Comparison of ENCODE assay signal across 33 cellular contexts in genomic region chr13:66811445-66811844, GRCh38.
"Had no signal": no experiment of that assay in that cellular context is flagged by ENCODE, and none has a peak within 500 bp of the region (broad histone marks: within the 10 kb centered on the region; RNA-seq: fewer than 3 reads in every experiment).

No MANE protein-coding gene starts in this region.

- ATAC-seq: activated CD8-positive, alpha-beta T cell treated with anti-CD3 and anti-CD28 coated beads for 36 hours; activated naive CD4-positive, alpha-beta T cell treated with anti-CD3 and anti-CD28 coated beads, Interleukin-2, amount 50 U/mL, for 72 hours; activated T-cell treated with anti-CD3 and anti-CD28 coated beads, Interleukin-2, amount 50 U/mL, for 4 hours; activated T-cell treated with anti-CD3 and anti-CD28 coated beads, Interleukin-2, amount 50 U/mL, for 72 hours; activated T-helper 17 cell treated with anti-CD3 and anti-CD28 coated beads, Interleukin-2, amount 50 U/mL, for 72 hours; body of pancreas had no signal

- DNase-seq: activated B cell treated with CpG ODN at 0.5 μM for 24 hours; activated CD4-positive, alpha-beta memory T cell treated with anti-CD3 and anti-CD28 coated beads for 36 hours; activated CD4-positive, alpha-beta T cell treated with anti-CD3 and anti-CD28 coated beads for 4 hours; activated CD4-positive, alpha-beta T cell treated with anti-CD3 and anti-CD28 coated beads, Interleukin-2, amount 10 ng/mL, durations not matched to agents 24 days and 14 days; activated CD4-positive, alpha-beta T cell treated with anti-CD3 and anti-CD28 coated beads, Interleukin-2, amount 50 U/mL, for 1 hour; activated CD4-positive, alpha-beta T cell treated with anti-CD3 and anti-CD28 coated beads, Interleukin-2, amount 50 U/mL, for 4 hours; activated CD4-positive, CD25-positive, alpha-beta regulatory T cell treated with anti-CD3 and anti-CD28 coated beads, Interleukin-2, amount 50 U/mL, for 72 hours; activated CD8-positive, alpha-beta memory T cell treated with anti-CD3 and anti-CD28 coated beads, Interleukin-2, amount 50 U/mL, for 4 hours; activated CD8-positive, alpha-beta T cell treated with anti-CD3 and anti-CD28 coated beads for 36 hours; activated effector memory CD4-positive, alpha-beta T cell treated with anti-CD3 and anti-CD28 coated beads, Interleukin-2, amount 50 U/mL, for 16 hours; activated gamma-delta T cell treated with Interleukin-2 at 50 U/mL for 16 hours; activated naive CD4-positive, alpha-beta T cell; activated naive CD4-positive, alpha-beta T cell treated with anti-CD3 and anti-CD28 coated beads for 36 hours; activated naive CD4-positive, alpha-beta T cell treated with anti-CD3 and anti-CD28 coated beads, Interleukin-2, amount 50 U/mL, for 16 hours; activated naive CD8-positive, alpha-beta T cell treated with anti-CD3 and anti-CD28 coated beads for 36 hours; activated T-cell treated with anti-CD3 and anti-CD28 coated beads for 4 hours; activated T-cell treated with anti-CD3 and anti-CD28 coated beads, Interleukin-2, amount 50 U/mL, for 1 hour; activated T-cell treated with anti-CD3 and anti-CD28 coated beads, Interleukin-2, amount 50 U/mL, for 4 hours; activated T-cell treated with anti-CD3 and anti-CD28 coated beads, Interleukin-2, amount 50 U/mL, for 72 hours; adrenal gland; amniotic stem cell; aorta; body of pancreas; brain microvascular endothelial cell; central memory CD4-positive, alpha-beta T cell; T-helper 2 cell; T-helper 9 cell had no signal

- H3K4me3 ChIP-seq: body of pancreas, breast epithelium had no signal

- H3K4me1 ChIP-seq: adrenal gland, body of pancreas, breast epithelium had no signal

- FAIRE-seq: astrocyte, TTC549 had no signal

- H3K27ac ChIP-seq: adrenal gland, body of pancreas, brain microvascular endothelial cell, breast epithelium, VCaP had no signal

- H3K36me3 ChIP-seq: adrenal gland, brain microvascular endothelial cell, breast epithelium had no signal

- H3K9me3 ChIP-seq: breast epithelium had no signal

- H3K27me3 ChIP-seq: adrenal gland, body of pancreas, brain microvascular endothelial cell, breast epithelium had no signal
